1 cellular context compared by ENCODE assay signal in genomic region chr4:35358001-35358584, GRCh38.
TF ChIP-seq lines count a peak whose summit lies in the region.

No MANE protein-coding gene starts in this region.

TF ChIP-seq in HCT116, 20 proteins besides CTCF, POLR2A, EP300 and RAD21:
- TF ChIP-seq ZBTB33 (IDR thresholded peaks at IDR 0.05; ENCODE audit: extremely low read depth, insufficient replicate concordance, low read length) = no peak
- no peak for TF ChIP-seq JUND (IDR thresholded peaks at IDR 0.05)
- no peak for TF ChIP-seq ZNF274 (IDR thresholded peaks at IDR 0.05; ENCODE audit: low read depth, low read length)
- TF ChIP-seq FOSL1 (IDR thresholded peaks at IDR 0.05; ENCODE audit: low read depth) = no peak
- TF ChIP-seq YY1 (IDR thresholded peaks at IDR 0.05; ENCODE audit: extremely low read depth, insufficient replicate concordance, low read depth, low read length) = no peak
- no peak for TF ChIP-seq CEBPB (IDR thresholded peaks at IDR 0.05; ENCODE audit: low read depth)
